8 cellular contexts compared by ENCODE assay signal in genomic region chr4:131113704-131114103, GRCh38.
"Had no signal": no experiment of that assay in that cellular context is flagged by ENCODE, and none has a peak within 500 bp of the region (broad histone marks: within the 10 kb centered on the region; RNA-seq: fewer than 3 reads in every experiment).

No MANE protein-coding gene starts in this region.

- ATAC-seq: GM12878 had no signal

- H3K4me3 ChIP-seq: GM12878 had no signal

- DNase-seq: GDM1, GF-D8 had no signal

- FAIRE-seq: G401.6, GM12878, GM12891, GM12892, GM18507, GM19239 had no signal
